Comparison of ENCODE assay signal across 21 cellular contexts in the genomic region with DNA sequence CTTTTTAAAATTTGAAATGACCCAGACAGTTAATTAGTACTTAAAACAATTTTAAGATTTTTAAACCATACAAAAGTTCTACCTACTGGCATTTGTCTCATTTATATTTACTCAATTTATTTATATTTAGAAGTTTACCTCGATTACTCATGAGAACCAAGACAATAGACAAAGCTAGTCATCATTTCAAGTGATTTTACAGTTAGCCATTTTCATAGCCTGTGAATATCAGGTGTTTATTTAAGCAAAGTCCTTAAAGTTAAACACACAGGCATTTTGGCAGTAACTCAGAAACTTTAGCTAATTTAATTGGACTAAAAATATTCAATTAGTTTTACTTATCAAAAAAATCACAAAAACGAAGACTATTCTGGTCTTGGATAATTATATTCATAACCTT.
"Had no signal": no experiment of that assay in that cellular context is flagged by ENCODE, and none has a peak within 500 bp of the region (broad histone marks: within the 10 kb centered on the region; RNA-seq: fewer than 3 reads in every experiment).

No MANE protein-coding gene starts in this region.

- DNase-seq: activated CD4-positive, alpha-beta T cell treated with anti-CD3 and anti-CD28 coated beads for 1 hour; activated CD4-positive, alpha-beta T cell treated with anti-CD3 and anti-CD28 coated beads, Interleukin-2, amount 50 U/mL, for 1 hour; activated gamma-delta T cell treated with Interleukin-2 at 50 U/mL for 16 hours; activated T-cell treated with anti-CD3 and anti-CD28 coated beads, Interleukin-2, amount 50 U/mL, for 1 hour; adrenal gland; cerebellar nuclear complex; endodermal cell; heart left ventricle; islet precursor cell; left lung; natural killer cell; spleen; stimulated activated CD4-positive, alpha-beta T cell treated with anti-CD3 and anti-CD28 coated beads, Interleukin-4, amount 100 ng/mL, for 1 hour; stimulated activated naive CD4-positive, alpha-beta T cell; testis; trophoblast cell; uterus; WERI-Rb-1 had no signal

- ATAC-seq: activated naive CD4-positive, alpha-beta T cell treated with anti-CD3 and anti-CD28 coated beads, Interleukin-2, amount 50 U/mL, for 72 hours; heart left ventricle; left lung; natural killer cell had no signal

- H3K27ac ChIP-seq: adrenal gland, coronary artery, heart left ventricle, left lung, spleen, testis, uterus, WERI-Rb-1 had no signal

- FAIRE-seq: TTC549 had no signal

- H3K36me3 ChIP-seq: adrenal gland, heart left ventricle, left lung, spleen, uterus, WERI-Rb-1 had no signal

- H3K9me3 ChIP-seq: adrenal gland, testis, uterus had no signal

- H3K4me1 ChIP-seq: adrenal gland, heart left ventricle, left lung, spleen, testis, uterus had no signal

- H3K4me3 ChIP-seq: adrenal gland, coronary artery, heart left ventricle, left lung, spleen, testis, uterus had no signal

- H3K27me3 ChIP-seq: adrenal gland, heart left ventricle, left lung, spleen, testis, uterus had no signal
